ENCODE assay signal across 1 cellular context in the genomic region with DNA sequence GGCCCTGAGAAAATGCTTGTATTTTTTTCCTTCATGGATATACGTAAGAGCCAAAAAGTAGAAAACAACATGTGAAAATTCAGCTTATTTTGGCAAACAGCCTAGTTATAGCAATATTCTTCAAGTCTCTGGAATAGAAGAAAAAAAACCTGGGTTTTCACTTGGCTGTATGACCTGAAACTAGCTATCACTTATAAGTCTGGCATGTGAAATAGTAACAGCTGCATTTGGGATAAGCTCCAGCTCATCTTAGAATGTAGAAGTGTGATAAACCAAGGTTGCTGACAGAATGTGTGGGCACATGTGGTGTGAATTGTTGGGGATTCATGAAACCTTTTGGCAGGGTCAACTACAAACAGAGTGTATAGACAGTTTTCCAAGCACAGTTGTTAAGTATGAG.
TF ChIP-seq lines count a peak whose summit lies in the region.

No MANE protein-coding gene starts in this region.

TF ChIP-seq in H1, 55 proteins besides CTCF, POLR2A, EP300 and RAD21 (continued from another document):
- TF ChIP-seq, protein P1, sequence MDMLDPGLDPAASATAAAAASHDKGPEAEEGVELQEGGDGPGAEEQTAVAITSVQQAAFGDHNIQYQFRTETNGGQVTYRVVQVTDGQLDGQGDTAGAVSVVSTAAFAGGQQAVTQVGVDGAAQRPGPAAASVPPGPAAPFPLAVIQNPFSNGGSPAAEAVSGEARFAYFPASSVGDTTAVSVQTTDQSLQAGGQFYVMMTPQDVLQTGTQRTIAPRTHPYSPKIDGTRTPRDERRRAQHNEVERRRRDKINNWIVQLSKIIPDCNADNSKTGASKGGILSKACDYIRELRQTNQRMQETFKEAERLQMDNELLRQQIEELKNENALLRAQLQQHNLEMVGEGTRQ (IDR thresholded peaks at IDR 0.05; ENCODE audit: low read length), result no peak
